Comparison of ENCODE assay signal across 9 cellular contexts in the genomic region with DNA sequence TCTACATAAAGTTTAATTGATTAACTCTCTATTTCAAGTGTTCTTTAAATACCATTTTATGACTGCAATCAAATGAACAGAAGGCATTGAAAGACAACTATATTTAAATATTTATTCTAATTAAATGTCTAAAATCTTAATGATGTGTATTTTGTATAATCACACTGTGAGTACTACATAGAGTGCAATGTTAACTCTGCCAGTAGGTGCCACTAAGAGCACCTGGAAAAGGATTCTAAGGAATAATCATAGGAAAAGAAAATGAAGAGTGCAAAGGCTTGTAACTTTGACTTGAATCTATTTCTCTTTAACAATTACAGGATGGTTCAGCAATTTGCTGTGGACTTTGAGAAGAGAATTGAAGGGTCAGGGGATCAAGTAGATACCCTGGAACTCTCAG.
DNase-seq lines count a peak whose midpoint lies in the region; ATAC-seq and TF ChIP-seq lines count a peak whose summit lies in the region.
"Had no signal": no experiment of that assay in that cellular context is flagged by ENCODE, and none has a peak within 500 bp of the region (broad histone marks: within the 10 kb centered on the region; RNA-seq: fewer than 3 reads in every experiment).

No MANE protein-coding gene starts in this region.

- no peaks in the 10 kb centered on the region for H3K36me3 ChIP-seq in GM23338 (ENCODE audit: insufficient read depth)
- H3K36me3 ChIP-seq in stomach = peaks cover 0 to 7% (median 0%) of the 10 kb centered on the region in 4 donors
- H3K36me3 ChIP-seq in CD4-positive, alpha-beta memory T cell (ENCODE audit: insufficient read depth, low read length) = no peaks in the 10 kb centered on the region

- CTCF ChIA-PET in CD4-positive, alpha-beta memory T cell (lab: Charles Lee; ENCODE audit: partially characterized antibody) = no interaction called here

- H3K9me2 ChIP-seq in GM23338 (ENCODE audit: insufficient read depth) = peaks cover 2% of the 10 kb centered on the region; the same call in 1 of the 2 replicates

- no peaks in the 10 kb centered on the region for H3F3A ChIP-seq in GM23338 (replicated peaks; ENCODE audit: low read depth)

- TF ChIP-seq CTCF in GM23338 (conservative IDR thresholded peaks at IDR 0.05; ENCODE audit: low read depth in 2 of 2) (peak; percentile 59 to 60), fibroblast of villous mesenchyme (IDR thresholded peaks at IDR 0.05; ENCODE audit: insufficient read depth, low read depth, low read length) (peak; percentile 60), stomach (IDR thresholded peaks at IDR 0.05) (peak in 5 of 7 experiments; percentile 8 to 34 (median 25))

- no peak overlapping the region for H2AFZ ChIP-seq in GM23338

- H3K4me2 ChIP-seq in GM23338 = no peak overlapping the region

- H4K20me1 ChIP-seq in GM23338 (replicated peaks; ENCODE audit: insufficient read depth) = no peaks in the 10 kb centered on the region

- H3K9me3 Mint-ChIP-seq in GM23338 = no peaks in the 10 kb centered on the region
- peaks cover 0 to 3% (median 0%) of the 10 kb centered on the region in 8 donors for H3K9me3 Mint-ChIP-seq in CD4-positive, alpha-beta memory T cell

- DNase-seq in GM23338 (ENCODE audit: low spot score) (no peak), SK-MEL-5 (ENCODE audit: low read depth, low spot score) (peak; percentile 30), fibroblast of villous mesenchyme (ENCODE audit: low read depth) (peak; percentile 38), stomach (no peak), NCI-H2107 (lab: John Stamatoyannopoulos, UW) (no peak), NCI-H510A treated with DMSO at 0.1 percent for 48 hours (lab: John Stamatoyannopoulos, UW) (no peak)
- no peak for DNase-seq in stimulated activated CD4-positive, alpha-beta T cell treated with anti-CD3 and anti-CD28 coated beads, Interleukin-1b, Interleukin-23, amount 100 ng/mL, for 48 hours
- no peak for DNase-seq in CD4-positive, alpha-beta memory T cell
- DNase-seq: stimulated activated CD4-positive, alpha-beta T cell treated with anti-CD3 and anti-CD28 coated beads, Interleukin-4, amount 100 ng/mL, for 24 hours had no signal

- peaks cover 6% of the 10 kb centered on the region for H3K4me1 Mint-ChIP-seq in GM23338
- H3K4me1 Mint-ChIP-seq in CD4-positive, alpha-beta memory T cell = peaks cover 3 to 11% (median 8%) of the 10 kb centered on the region in 4 donors

- H3K4me3 ChIP-seq in GM23338 = no peak overlapping the region
- no peak overlapping the region for H3K4me3 ChIP-seq in fibroblast of villous mesenchyme (ENCODE audit: low read depth, low read length)
- no peak overlapping the region for H3K4me3 ChIP-seq in stomach
- H3K4me3 ChIP-seq in CD4-positive, alpha-beta memory T cell (ENCODE audit: low read length in 2 of 2) = no peak overlapping the region

- H3K27me3 ChIP-seq in GM23338 (ENCODE audit: insufficient read depth) (no peaks in the 10 kb centered on the region), stomach (no peaks in the 10 kb centered on the region)
- H3K27me3 ChIP-seq in CD4-positive, alpha-beta memory T cell (ENCODE audit: insufficient read depth, low read length) = no peaks in the 10 kb centered on the region

- H3K79me2 ChIP-seq in GM23338 (replicated peaks; ENCODE audit: insufficient read depth) = no peaks in the 10 kb centered on the region

- no peak overlapping the region for H3K27ac Mint-ChIP-seq in GM23338
- H3K27ac Mint-ChIP-seq in CD4-positive, alpha-beta memory T cell = no peak overlapping the region

- H3K36me3 Mint-ChIP-seq in GM23338 (ENCODE audit: low read depth) = no peaks in the 10 kb centered on the region
- peaks cover 0 to 20% of the 10 kb centered on the region in 2 donors for H3K36me3 Mint-ChIP-seq in CD4-positive, alpha-beta memory T cell

- no peaks in the 10 kb centered on the region for H3K27me3 Mint-ChIP-seq in GM23338 (ENCODE audit: insufficient read depth, low read depth, poor library complexity)
- no peaks in the 10 kb centered on the region for H3K27me3 Mint-ChIP-seq in CD4-positive, alpha-beta memory T cell

- intact Hi-C loops in stomach (cut with DNase I; ENCODE audit: low total_unique reads) = no loop called here
- intact Hi-C loops in CD4-positive, alpha-beta memory T cell (cut with micrococcal nuclease) = no loop called here

- H3K4me1 ChIP-seq in GM23338 (ENCODE audit: insufficient read depth) = no peaks in the 10 kb centered on the region
- H3K4me1 ChIP-seq in stomach = no peaks in the 10 kb centered on the region
- peaks cover 5% of the 10 kb centered on the region for H3K4me1 ChIP-seq in CD4-positive, alpha-beta memory T cell (ENCODE audit: insufficient read depth, low read length)

- TF ChIP-seq POLR2A in stomach (IDR thresholded peaks at IDR 0.05) = no peak

- ATAC-seq in GM23338 = peak; percentile 48; the same call in 2 of the 3 replicates

- in situ Hi-C loops in SK-MEL-5 (cut with HindIII; ENCODE audit: low pct_unique_long_range_greater_than_20kb, low sequenced_read_pairs) = no loop called here

- TF ChIP-seq EP300 in stomach (IDR thresholded peaks at IDR 0.05) = no peak

- H3K4me3 Mint-ChIP-seq in GM23338 = no peak overlapping the region
- H3K4me3 Mint-ChIP-seq in CD4-positive, alpha-beta memory T cell = no peak overlapping the region

- POLR2A ChIA-PET in CD4-positive, alpha-beta memory T cell (lab: Charles Lee; ENCODE audit: partially characterized antibody) = no interaction called here

- H3K27ac ChIP-seq in GM23338 (ENCODE audit: low read depth) (no peak overlapping the region), stomach (no peak overlapping the region)
- H3K27ac ChIP-seq in CD4-positive, alpha-beta memory T cell (ENCODE audit: low read depth, low read length) = no peak overlapping the region

- no peaks in the 10 kb centered on the region for H3K9me3 ChIP-seq in stomach
- no peaks in the 10 kb centered on the region for H3K9me3 ChIP-seq in CD4-positive, alpha-beta memory T cell (ENCODE audit: control insufficient read depth in 1 of 2, low read length in 2 of 2)

TF ChIP-seq in GM23338, 12 proteins besides CTCF, POLR2A, EP300 and RAD21:
- TF ChIP-seq CREB1 (CRISPR knock-in tag; IDR thresholded peaks at IDR 0.05; ENCODE audit: low read depth) (no peak), EZH2phosphoT487 (IDR thresholded peaks at IDR 0.05; ENCODE audit: unreplicated experiment) (no peak), ZNF114 (CRISPR knock-in tag; IDR thresholded peaks at IDR 0.05) (no peak), POLR2AphosphoS5 (IDR thresholded peaks at IDR 0.05; ENCODE audit: low read depth) (no peak), JUNB (IDR thresholded peaks at IDR 0.05; ENCODE audit: unreplicated experiment) (no peak)

Comparison
In these comparisons a context has a peak if more than half of its experiments do, and no peak if none do; other contexts are left out.
1. DNase-seq: peak in SK-MEL-5 (single experiment) and fibroblast of villous mesenchyme (single experiment); none in GM23338 (single experiment), stomach (single experiment), stimulated activated CD4-positive, alpha-beta T cell treated with anti-CD3 and anti-CD28 coated beads, Interleukin-1b, Interleukin-23, amount 100 ng/mL, for 48 hours (single experiment), CD4-positive, alpha-beta memory T cell (0 of 5), NCI-H2107 (single experiment) and NCI-H510A treated with DMSO at 0.1 percent for 48 hours (single experiment).
2. Peak in every context shown above with its lines, with median percentiles within 50 percentile points of each other: CTCF ChIP-seq.